1 cellular context compared by ENCODE assay signal in the genomic region with DNA sequence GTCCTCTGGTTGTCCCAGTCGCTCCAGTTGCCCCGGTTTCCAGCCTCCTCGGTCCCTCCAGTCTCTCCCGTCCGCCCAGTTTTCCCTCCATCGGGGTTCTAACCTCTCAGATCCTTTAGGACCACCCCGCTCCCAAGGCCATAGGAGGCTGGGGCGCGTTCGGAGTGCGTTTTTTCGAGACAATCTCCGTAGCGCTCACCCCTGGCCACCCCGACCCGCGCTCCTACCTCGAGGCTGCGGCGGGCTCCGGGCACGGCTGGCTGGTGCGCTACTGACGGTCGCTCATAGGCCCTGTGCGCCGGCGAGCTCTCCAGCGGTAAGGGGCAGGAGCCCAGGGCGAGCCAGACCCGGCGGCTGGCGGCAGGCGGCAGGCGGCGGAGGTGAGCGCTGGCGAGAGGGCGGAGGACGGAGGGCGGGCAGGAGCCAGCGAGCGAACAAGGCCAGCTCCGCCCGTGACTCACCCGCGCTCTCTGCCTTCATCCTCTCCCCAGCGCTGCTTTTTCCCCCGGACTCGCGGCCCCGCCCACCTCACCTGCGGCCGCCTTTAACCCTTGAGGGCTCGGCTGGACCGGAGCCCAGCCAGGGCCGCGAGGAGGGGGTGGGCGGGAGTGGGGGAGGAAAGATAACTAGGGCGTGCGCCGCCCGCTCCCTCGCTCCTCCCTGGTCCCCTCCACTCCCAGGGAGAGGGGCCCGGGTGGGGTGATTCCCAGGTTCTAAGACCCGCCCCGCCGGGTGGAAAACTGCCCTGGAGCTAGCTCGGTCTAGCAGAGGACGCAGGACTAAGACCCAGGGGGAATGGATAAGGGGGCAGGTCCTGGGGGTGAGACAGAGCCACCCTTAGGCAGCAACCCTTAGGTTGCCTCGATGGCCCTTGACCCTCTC.
TF ChIP-seq lines count a peak whose summit lies in the region.

A gene (minus strand): TSS at position 472 of the 882 bp plus-strand sequence. CDS start 2,734 bp downstream, outside the sequence.

TF ChIP-seq in K562, 482 proteins besides CTCF, POLR2A, EP300 and RAD21 (continued from another document and continues in another):
- TF ChIP-seq ZNF79 (CRISPR knock-in tag; IDR thresholded peaks at IDR 0.05; ENCODE audit: low read depth) = no peak
- peak; percentile 74; the same call in 1 of the 2 replicates for TF ChIP-seq ZBTB7A (IDR thresholded peaks at IDR 0.05; ENCODE audit: borderline replicate concordance, control insufficient read depth, low read depth, low read length)
- no peak for TF ChIP-seq HDAC3 (IDR thresholded peaks at IDR 0.05; ENCODE audit: borderline replicate concordance, partially characterized antibody)
- TF ChIP-seq ZBTB1 (CRISPR knock-in tag; IDR thresholded peaks at IDR 0.05; ENCODE audit: borderline replicate concordance, low read depth) = no peak; the same call in 1 of the 2 replicates
- no peak for TF ChIP-seq ZNF584 (CRISPR knock-in tag; IDR thresholded peaks at IDR 0.05; ENCODE audit: low read depth)
- TF ChIP-seq FOSL1 (tag; conservative IDR thresholded peaks at IDR 0.05) = peak; percentile 88
- TF ChIP-seq E2F3 (CRISPR knock-in tag; IDR thresholded peaks at IDR 0.05) = no peak
- peak; percentile 81 for TF ChIP-seq BHLHE40 (IDR thresholded peaks at IDR 0.05; ENCODE audit: low read length)
- no peak for TF ChIP-seq NELFE (IDR thresholded peaks at IDR 0.05; ENCODE audit: insufficient read depth, insufficient read length)
- TF ChIP-seq RBM34 (IDR thresholded peaks at IDR 0.05; ENCODE audit: borderline replicate concordance, insufficient read depth, low read length) = no peak
- TF ChIP-seq, protein P1, sequence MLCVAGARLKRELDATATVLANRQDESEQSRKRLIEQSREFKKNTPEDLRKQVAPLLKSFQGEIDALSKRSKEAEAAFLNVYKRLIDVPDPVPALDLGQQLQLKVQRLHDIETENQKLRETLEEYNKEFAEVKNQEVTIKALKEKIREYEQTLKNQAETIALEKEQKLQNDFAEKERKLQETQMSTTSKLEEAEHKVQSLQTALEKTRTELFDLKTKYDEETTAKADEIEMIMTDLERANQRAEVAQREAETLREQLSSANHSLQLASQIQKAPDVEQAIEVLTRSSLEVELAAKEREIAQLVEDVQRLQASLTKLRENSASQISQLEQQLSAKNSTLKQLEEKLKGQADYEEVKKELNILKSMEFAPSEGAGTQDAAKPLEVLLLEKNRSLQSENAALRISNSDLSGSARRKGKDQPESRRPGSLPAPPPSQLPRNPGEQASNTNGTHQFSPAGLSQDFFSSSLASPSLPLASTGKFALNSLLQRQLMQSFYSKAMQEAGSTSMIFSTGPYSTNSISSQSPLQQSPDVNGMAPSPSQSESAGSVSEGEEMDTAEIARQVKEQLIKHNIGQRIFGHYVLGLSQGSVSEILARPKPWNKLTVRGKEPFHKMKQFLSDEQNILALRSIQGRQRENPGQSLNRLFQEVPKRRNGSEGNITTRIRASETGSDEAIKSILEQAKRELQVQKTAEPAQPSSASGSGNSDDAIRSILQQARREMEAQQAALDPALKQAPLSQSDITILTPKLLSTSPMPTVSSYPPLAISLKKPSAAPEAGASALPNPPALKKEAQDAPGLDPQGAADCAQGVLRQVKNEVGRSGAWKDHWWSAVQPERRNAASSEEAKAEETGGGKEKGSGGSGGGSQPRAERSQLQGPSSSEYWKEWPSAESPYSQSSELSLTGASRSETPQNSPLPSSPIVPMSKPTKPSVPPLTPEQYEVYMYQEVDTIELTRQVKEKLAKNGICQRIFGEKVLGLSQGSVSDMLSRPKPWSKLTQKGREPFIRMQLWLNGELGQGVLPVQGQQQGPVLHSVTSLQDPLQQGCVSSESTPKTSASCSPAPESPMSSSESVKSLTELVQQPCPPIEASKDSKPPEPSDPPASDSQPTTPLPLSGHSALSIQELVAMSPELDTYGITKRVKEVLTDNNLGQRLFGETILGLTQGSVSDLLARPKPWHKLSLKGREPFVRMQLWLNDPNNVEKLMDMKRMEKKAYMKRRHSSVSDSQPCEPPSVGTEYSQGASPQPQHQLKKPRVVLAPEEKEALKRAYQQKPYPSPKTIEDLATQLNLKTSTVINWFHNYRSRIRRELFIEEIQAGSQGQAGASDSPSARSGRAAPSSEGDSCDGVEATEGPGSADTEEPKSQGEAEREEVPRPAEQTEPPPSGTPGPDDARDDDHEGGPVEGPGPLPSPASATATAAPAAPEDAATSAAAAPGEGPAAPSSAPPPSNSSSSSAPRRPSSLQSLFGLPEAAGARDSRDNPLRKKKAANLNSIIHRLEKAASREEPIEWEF (CRISPR knock-in tag; IDR thresholded peaks at IDR 0.05) = no peak
- TF ChIP-seq RNF2 (IDR thresholded peaks at IDR 0.05) = no peak
- no peak for TF ChIP-seq ILK (tag; IDR thresholded peaks at IDR 0.05; ENCODE audit: borderline replicate concordance, low read depth)
- TF ChIP-seq MCM5 (IDR thresholded peaks at IDR 0.05; ENCODE audit: low read depth) = no peak
- TF ChIP-seq, protein P2, sequence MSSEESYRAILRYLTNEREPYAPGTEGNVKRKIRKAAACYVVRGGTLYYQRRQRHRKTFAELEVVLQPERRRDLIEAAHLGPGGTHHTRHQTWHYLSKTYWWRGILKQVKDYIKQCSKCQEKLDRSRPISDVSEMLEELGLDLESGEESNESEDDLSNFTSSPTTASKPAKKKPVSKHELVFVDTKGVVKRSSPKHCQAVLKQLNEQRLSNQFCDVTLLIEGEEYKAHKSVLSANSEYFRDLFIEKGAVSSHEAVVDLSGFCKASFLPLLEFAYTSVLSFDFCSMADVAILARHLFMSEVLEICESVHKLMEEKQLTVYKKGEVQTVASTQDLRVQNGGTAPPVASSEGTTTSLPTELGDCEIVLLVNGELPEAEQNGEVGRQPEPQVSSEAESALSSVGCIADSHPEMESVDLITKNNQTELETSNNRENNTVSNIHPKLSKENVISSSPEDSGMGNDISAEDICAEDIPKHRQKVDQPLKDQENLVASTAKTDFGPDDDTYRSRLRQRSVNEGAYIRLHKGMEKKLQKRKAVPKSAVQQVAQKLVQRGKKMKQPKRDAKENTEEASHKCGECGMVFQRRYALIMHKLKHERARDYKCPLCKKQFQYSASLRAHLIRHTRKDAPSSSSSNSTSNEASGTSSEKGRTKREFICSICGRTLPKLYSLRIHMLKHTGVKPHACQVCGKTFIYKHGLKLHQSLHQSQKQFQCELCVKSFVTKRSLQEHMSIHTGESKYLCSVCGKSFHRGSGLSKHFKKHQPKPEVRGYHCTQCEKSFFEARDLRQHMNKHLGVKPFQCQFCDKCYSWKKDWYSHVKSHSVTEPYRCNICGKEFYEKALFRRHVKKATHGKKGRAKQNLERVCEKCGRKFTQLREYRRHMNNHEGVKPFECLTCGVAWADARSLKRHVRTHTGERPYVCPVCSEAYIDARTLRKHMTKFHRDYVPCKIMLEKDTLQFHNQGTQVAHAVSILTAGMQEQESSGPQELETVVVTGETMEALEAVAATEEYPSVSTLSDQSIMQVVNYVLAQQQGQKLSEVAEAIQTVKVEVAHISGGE (CRISPR knock-in tag; IDR thresholded peaks at IDR 0.05) = peak in 1 of 3 experiments; percentile 25; a peak in 1 of 6 replicates
- no peak for TF ChIP-seq SREBF1 (IDR thresholded peaks at IDR 0.05; ENCODE audit: borderline replicate concordance, low read depth, low read length)
- TF ChIP-seq C11orf30 (IDR thresholded peaks at IDR 0.05; ENCODE audit: low read depth) = no peak
- TF ChIP-seq, protein P3, sequence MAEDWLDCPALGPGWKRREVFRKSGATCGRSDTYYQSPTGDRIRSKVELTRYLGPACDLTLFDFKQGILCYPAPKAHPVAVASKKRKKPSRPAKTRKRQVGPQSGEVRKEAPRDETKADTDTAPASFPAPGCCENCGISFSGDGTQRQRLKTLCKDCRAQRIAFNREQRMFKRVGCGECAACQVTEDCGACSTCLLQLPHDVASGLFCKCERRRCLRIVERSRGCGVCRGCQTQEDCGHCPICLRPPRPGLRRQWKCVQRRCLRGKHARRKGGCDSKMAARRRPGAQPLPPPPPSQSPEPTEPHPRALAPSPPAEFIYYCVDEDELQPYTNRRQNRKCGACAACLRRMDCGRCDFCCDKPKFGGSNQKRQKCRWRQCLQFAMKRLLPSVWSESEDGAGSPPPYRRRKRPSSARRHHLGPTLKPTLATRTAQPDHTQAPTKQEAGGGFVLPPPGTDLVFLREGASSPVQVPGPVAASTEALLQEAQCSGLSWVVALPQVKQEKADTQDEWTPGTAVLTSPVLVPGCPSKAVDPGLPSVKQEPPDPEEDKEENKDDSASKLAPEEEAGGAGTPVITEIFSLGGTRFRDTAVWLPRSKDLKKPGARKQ (CRISPR knock-in tag; IDR thresholded peaks at IDR 0.05) = no peak
- no peak for TF ChIP-seq IFI16 (CRISPR knock-in tag; IDR thresholded peaks at IDR 0.05)
- TF ChIP-seq, protein P4, sequence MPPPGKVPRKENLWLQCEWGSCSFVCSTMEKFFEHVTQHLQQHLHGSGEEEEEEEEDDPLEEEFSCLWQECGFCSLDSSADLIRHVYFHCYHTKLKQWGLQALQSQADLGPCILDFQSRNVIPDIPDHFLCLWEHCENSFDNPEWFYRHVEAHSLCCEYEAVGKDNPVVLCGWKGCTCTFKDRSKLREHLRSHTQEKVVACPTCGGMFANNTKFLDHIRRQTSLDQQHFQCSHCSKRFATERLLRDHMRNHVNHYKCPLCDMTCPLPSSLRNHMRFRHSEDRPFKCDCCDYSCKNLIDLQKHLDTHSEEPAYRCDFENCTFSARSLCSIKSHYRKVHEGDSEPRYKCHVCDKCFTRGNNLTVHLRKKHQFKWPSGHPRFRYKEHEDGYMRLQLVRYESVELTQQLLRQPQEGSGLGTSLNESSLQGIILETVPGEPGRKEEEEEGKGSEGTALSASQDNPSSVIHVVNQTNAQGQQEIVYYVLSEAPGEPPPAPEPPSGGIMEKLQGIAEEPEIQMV (tag; conservative IDR thresholded peaks at IDR 0.05; ENCODE audit: low read depth) = no peak
- peak; percentile 77; the same call in 1 of the 2 replicates for TF ChIP-seq GABPB1 (CRISPR knock-in tag; IDR thresholded peaks at IDR 0.05)
- TF ChIP-seq POU5F1 (IDR thresholded peaks at IDR 0.05; ENCODE audit: borderline replicate concordance, low read depth, low read length, partially characterized antibody) = no peak
- TF ChIP-seq, protein P5, sequence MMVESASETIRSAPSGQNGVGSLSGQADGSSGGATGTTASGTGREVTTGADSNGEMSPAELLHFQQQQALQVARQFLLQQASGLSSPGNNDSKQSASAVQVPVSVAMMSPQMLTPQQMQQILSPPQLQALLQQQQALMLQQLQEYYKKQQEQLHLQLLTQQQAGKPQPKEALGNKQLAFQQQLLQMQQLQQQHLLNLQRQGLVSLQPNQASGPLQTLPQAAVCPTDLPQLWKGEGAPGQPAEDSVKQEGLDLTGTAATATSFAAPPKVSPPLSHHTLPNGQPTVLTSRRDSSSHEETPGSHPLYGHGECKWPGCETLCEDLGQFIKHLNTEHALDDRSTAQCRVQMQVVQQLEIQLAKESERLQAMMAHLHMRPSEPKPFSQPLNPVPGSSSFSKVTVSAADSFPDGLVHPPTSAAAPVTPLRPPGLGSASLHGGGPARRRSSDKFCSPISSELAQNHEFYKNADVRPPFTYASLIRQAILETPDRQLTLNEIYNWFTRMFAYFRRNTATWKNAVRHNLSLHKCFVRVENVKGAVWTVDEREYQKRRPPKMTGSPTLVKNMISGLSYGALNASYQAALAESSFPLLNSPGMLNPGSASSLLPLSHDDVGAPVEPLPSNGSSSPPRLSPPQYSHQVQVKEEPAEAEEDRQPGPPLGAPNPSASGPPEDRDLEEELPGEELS (CRISPR knock-in tag; IDR thresholded peaks at IDR 0.05; ENCODE audit: borderline replicate concordance) = 0 out of 2 replicates have a peak, but pooled peaks have one; percentile 12
- TF ChIP-seq, protein P6, sequence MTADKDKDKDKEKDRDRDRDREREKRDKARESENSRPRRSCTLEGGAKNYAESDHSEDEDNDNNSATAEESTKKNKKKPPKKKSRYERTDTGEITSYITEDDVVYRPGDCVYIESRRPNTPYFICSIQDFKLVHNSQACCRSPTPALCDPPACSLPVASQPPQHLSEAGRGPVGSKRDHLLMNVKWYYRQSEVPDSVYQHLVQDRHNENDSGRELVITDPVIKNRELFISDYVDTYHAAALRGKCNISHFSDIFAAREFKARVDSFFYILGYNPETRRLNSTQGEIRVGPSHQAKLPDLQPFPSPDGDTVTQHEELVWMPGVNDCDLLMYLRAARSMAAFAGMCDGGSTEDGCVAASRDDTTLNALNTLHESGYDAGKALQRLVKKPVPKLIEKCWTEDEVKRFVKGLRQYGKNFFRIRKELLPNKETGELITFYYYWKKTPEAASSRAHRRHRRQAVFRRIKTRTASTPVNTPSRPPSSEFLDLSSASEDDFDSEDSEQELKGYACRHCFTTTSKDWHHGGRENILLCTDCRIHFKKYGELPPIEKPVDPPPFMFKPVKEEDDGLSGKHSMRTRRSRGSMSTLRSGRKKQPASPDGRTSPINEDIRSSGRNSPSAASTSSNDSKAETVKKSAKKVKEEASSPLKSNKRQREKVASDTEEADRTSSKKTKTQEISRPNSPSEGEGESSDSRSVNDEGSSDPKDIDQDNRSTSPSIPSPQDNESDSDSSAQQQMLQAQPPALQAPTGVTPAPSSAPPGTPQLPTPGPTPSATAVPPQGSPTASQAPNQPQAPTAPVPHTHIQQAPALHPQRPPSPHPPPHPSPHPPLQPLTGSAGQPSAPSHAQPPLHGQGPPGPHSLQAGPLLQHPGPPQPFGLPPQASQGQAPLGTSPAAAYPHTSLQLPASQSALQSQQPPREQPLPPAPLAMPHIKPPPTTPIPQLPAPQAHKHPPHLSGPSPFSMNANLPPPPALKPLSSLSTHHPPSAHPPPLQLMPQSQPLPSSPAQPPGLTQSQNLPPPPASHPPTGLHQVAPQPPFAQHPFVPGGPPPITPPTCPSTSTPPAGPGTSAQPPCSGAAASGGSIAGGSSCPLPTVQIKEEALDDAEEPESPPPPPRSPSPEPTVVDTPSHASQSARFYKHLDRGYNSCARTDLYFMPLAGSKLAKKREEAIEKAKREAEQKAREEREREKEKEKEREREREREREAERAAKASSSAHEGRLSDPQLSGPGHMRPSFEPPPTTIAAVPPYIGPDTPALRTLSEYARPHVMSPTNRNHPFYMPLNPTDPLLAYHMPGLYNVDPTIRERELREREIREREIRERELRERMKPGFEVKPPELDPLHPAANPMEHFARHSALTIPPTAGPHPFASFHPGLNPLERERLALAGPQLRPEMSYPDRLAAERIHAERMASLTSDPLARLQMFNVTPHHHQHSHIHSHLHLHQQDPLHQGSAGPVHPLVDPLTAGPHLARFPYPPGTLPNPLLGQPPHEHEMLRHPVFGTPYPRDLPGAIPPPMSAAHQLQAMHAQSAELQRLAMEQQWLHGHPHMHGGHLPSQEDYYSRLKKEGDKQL (CRISPR knock-in tag; IDR thresholded peaks at IDR 0.05; ENCODE audit: borderline replicate concordance) = no peak
- TF ChIP-seq, protein P7, sequence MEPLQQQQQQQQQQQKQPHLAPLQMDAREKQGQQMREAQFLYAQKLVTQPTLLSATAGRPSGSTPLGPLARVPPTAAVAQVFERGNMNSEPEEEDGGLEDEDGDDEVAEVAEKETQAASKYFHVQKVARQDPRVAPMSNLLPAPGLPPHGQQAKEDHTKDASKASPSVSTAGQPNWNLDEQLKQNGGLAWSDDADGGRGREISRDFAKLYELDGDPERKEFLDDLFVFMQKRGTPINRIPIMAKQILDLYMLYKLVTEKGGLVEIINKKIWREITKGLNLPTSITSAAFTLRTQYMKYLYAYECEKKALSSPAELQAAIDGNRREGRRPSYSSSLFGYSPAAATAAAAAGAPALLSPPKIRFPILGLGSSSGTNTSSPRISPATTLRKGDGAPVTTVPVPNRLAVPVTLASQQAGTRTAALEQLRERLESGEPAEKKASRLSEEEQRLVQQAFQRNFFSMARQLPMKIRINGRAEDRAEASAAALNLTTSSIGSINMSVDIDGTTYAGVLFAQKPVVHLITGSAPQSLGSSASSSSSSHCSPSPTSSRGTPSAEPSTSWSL (CRISPR knock-in tag; IDR thresholded peaks at IDR 0.05; ENCODE audit: borderline replicate concordance) = no peak
- peak; percentile 47; the same call in 1 of the 2 replicates for TF ChIP-seq KLF13 (tag; IDR thresholded peaks at IDR 0.05; ENCODE audit: borderline replicate concordance, low read depth)
- TF ChIP-seq TBP (optimal IDR thresholded peaks at IDR 0.05; ENCODE audit: low read depth, low read length) = peak; percentile 86
- TF ChIP-seq HDAC6 (IDR thresholded peaks at IDR 0.05; ENCODE audit: low read depth, low read length) = no peak
